24 cellular contexts compared by ENCODE assay signal in genomic region chr12:101287357-101287756, GRCh38.
"Had no signal": no experiment of that assay in that cellular context is flagged by ENCODE, and none has a peak within 500 bp of the region (broad histone marks: within the 10 kb centered on the region; RNA-seq: fewer than 3 reads in every experiment).

No MANE protein-coding gene starts in this region.

- ATAC-seq: activated CD4-positive, alpha-beta T cell treated with anti-CD3 and anti-CD28 coated beads for 36 hours; activated T-helper 17 cell treated with anti-CD3 and anti-CD28 coated beads, Interleukin-2, amount 50 U/mL, for 72 hours; K562; T-cell had no signal

- H3K27ac ChIP-seq: brain microvascular endothelial cell, cardiac muscle cell, PC-9 had no signal

- H3K27ac Mint-ChIP-seq: activated CD4-positive, alpha-beta memory T cell treated with anti-CD3 and anti-CD28 coated beads, Interleukin-2, amount 10 ng/mL, durations not matched to agents 7 days and 5 days; activated CD4-positive, alpha-beta T cell treated with anti-CD3 and anti-CD28 coated beads for 36 hours; activated naive CD4-positive, alpha-beta T cell treated with anti-CD3 and anti-CD28 coated beads, Interleukin-2, amount 10 ng/mL, durations not matched to agents 7 days and 5 days; activated naive CD8-positive, alpha-beta T cell treated with anti-CD3 and anti-CD28 coated beads for 36 hours; activated T-helper 17 cell treated with anti-CD3 and anti-CD28 coated beads, Interleukin-2, amount 50 U/mL, for 72 hours; T-cell had no signal

- H3K4me3 Mint-ChIP-seq: activated CD4-positive, alpha-beta memory T cell treated with anti-CD3 and anti-CD28 coated beads, Interleukin-2, amount 10 ng/mL, durations not matched to agents 7 days and 5 days; activated CD4-positive, alpha-beta T cell treated with anti-CD3 and anti-CD28 coated beads for 36 hours; activated naive CD4-positive, alpha-beta T cell treated with anti-CD3 and anti-CD28 coated beads, Interleukin-2, amount 10 ng/mL, durations not matched to agents 7 days and 5 days; activated naive CD8-positive, alpha-beta T cell treated with anti-CD3 and anti-CD28 coated beads for 36 hours; activated T-helper 17 cell treated with anti-CD3 and anti-CD28 coated beads, Interleukin-2, amount 50 U/mL, for 72 hours; T-cell had no signal

- H3K4me3 ChIP-seq: cardiac muscle cell, K562, PC-9 had no signal

- H3K4me1 Mint-ChIP-seq: activated T-helper 17 cell treated with anti-CD3 and anti-CD28 coated beads, Interleukin-2, amount 50 U/mL, for 72 hours had no signal

- H3K27me3 Mint-ChIP-seq: activated CD4-positive, alpha-beta memory T cell treated with anti-CD3 and anti-CD28 coated beads, Interleukin-2, amount 10 ng/mL, durations not matched to agents 7 days and 5 days; activated CD4-positive, alpha-beta T cell treated with anti-CD3 and anti-CD28 coated beads for 36 hours; activated naive CD4-positive, alpha-beta T cell treated with anti-CD3 and anti-CD28 coated beads, Interleukin-2, amount 10 ng/mL, durations not matched to agents 7 days and 5 days; activated naive CD8-positive, alpha-beta T cell treated with anti-CD3 and anti-CD28 coated beads for 36 hours; activated T-helper 17 cell treated with anti-CD3 and anti-CD28 coated beads, Interleukin-2, amount 50 U/mL, for 72 hours; T-cell had no signal

- DNase-seq: activated CD4-positive, alpha-beta memory T cell treated with anti-CD3 and anti-CD28 coated beads, Interleukin-2, amount 10 ng/mL, durations not matched to agents 7 days and 5 days; activated CD4-positive, alpha-beta T cell treated with anti-CD3 and anti-CD28 coated beads for 36 hours; activated CD4-positive, alpha-beta T cell treated with anti-CD3 and anti-CD28 coated beads, Interleukin-2, amount 50 U/mL, for 1 hour; activated CD4-positive, CD25-positive, alpha-beta regulatory T cell; activated gamma-delta T cell; activated naive CD4-positive, alpha-beta T cell treated with anti-CD3 and anti-CD28 coated beads, Interleukin-2, amount 10 ng/mL, durations not matched to agents 7 days and 5 days; activated naive CD8-positive, alpha-beta T cell treated with anti-CD3 and anti-CD28 coated beads for 36 hours; activated T-cell treated with anti-CD3 and anti-CD28 coated beads for 4 hours; activated T-cell treated with anti-CD3 and anti-CD28 coated beads, Interleukin-2, amount 50 U/mL, for 48 hours; brain microvascular endothelial cell; Karpas-422; NCI-H1048; NCI-H146; NCI-H187 treated with DMSO at 0.1 percent for 48 hours; NCI-H446; NCI-H526; PC-9; SIG-M5; T-cell; T-helper 2 cell; T1000 had no signal

- H3K27me3 ChIP-seq: brain microvascular endothelial cell, cardiac muscle cell had no signal

- H3K9me3 Mint-ChIP-seq: activated CD4-positive, alpha-beta memory T cell treated with anti-CD3 and anti-CD28 coated beads, Interleukin-2, amount 10 ng/mL, durations not matched to agents 7 days and 5 days; activated naive CD4-positive, alpha-beta T cell treated with anti-CD3 and anti-CD28 coated beads, Interleukin-2, amount 10 ng/mL, durations not matched to agents 7 days and 5 days; activated naive CD8-positive, alpha-beta T cell treated with anti-CD3 and anti-CD28 coated beads for 36 hours; activated T-helper 17 cell treated with anti-CD3 and anti-CD28 coated beads, Interleukin-2, amount 50 U/mL, for 72 hours; T-cell had no signal
